ENCODE assay signal across 23 cellular contexts in genomic region chr10:125129076-125129458, GRCh38. TPM values are rescaled to one million over a fixed set of nuclear protein-coding genes. Genes with fewer than 3 reads are reported as not detected.
DNase-seq lines count a peak whose midpoint lies in the region; ATAC-seq and TF ChIP-seq lines count a peak whose summit lies in the region.
"Had no signal": no experiment of that assay in that cellular context is flagged by ENCODE, and none has a peak within 500 bp of the region (broad histone marks: within the 10 kb centered on the region; RNA-seq: fewer than 3 reads in every experiment).

No MANE protein-coding gene starts in this region.

- H3K4me3 ChIP-seq in psoas muscle: no peak overlapping the region
- H3K4me3 ChIP-seq: Peyer's patch, SJSA1 had no signal

- H3K4me1 Mint-ChIP-seq in H9 (peaks cover 68 to 75% of the 10 kb centered on the region in 2 experiments), WTC11 (peaks cover 94% of the 10 kb centered on the region), immature natural killer cell (peaks cover 95 to 100% of the 10 kb centered on the region in 2 donors)
- H3K4me1 Mint-ChIP-seq: CD4-positive, CD25-positive, alpha-beta regulatory T cell had no signal

- H3K18ac ChIP-seq in H9 (ENCODE audit: insufficient read length, low read depth, low read length): no peak overlapping the region

- no peak overlapping the region for H2BK12ac ChIP-seq in H9 (ENCODE audit: insufficient read length, low read depth, low read length)

- H3K27ac Mint-ChIP-seq in H9 (peak overlapping the region; percentile 66 to 91 (median 79); a peak in 4 of 7 replicates), WTC11 (peak overlapping the region; percentile 83), immature natural killer cell (peak overlapping the region; percentile 30 to 90 (median 72))
- H3K27ac Mint-ChIP-seq: CD4-positive, CD25-positive, alpha-beta regulatory T cell had no signal

- H3K4me1 ChIP-seq in H9 (ENCODE audit: insufficient read depth, low read length): peaks cover 20% of the 10 kb centered on the region; the same call in 1 of the 2 replicates
- peaks cover 82% of the 10 kb centered on the region for H3K4me1 ChIP-seq in psoas muscle

- TF ChIP-seq CTCF in H9 (conservative IDR thresholded peaks at IDR 0.05) (no peak), WTC11 (IDR thresholded peaks at IDR 0.05) (no peak), psoas muscle (IDR thresholded peaks at IDR 0.05) (no peak)

- H3K56ac ChIP-seq in H9 (ENCODE audit: insufficient read length, low read depth, low read length): no peak overlapping the region

- no peak overlapping the region for H2BK20ac ChIP-seq in H9 (ENCODE audit: low read depth, low read length, poor library complexity, severe bottlenecking)

- H2AFZ ChIP-seq in H9 (ENCODE audit: low read length): no peak overlapping the region

- peaks cover 0 to 7% of the 10 kb centered on the region in 2 donors for H3K36me3 ChIP-seq in psoas muscle (ENCODE audit: insufficient read depth in 1 of 2, low read depth in 1 of 2)

- no peak overlapping the region for H2AK5ac ChIP-seq in H9 (ENCODE audit: insufficient read length, low read length)

- H3K79me2 ChIP-seq in H9 (ENCODE audit: insufficient read depth, low read length): peaks cover 92% of the 10 kb centered on the region

- H3K9me3 ChIP-seq in H9 (ENCODE audit: control insufficient read depth, low read depth, low read length) (no peaks in the 10 kb centered on the region), psoas muscle (no peaks in the 10 kb centered on the region)
- H3K9me3 ChIP-seq: BE2C, Peyer's patch, SJSA1 had no signal

- no peak overlapping the region for H3K14ac ChIP-seq in H9 (ENCODE audit: insufficient read depth, low read length)

- no peaks in the 10 kb centered on the region for H3K23me2 ChIP-seq in H9 (ENCODE audit: insufficient read length, low read depth, low read length, poor library complexity, severe bottlenecking)

- H3K36me3 Mint-ChIP-seq in H9 (ENCODE audit: insufficient read depth in 1 of 3, low read depth in 3 of 3): peaks cover 45 to 83% (median 78%) of the 10 kb centered on the region in 3 experiments
- peaks cover 60% of the 10 kb centered on the region for H3K36me3 Mint-ChIP-seq in WTC11
- H3K36me3 Mint-ChIP-seq in immature natural killer cell: peaks cover 5 to 28% (median 6%) of the 10 kb centered on the region in 3 donors
- H3K36me3 Mint-ChIP-seq: CD4-positive, CD25-positive, alpha-beta regulatory T cell had no signal

- no peak overlapping the region for H3K4me2 ChIP-seq in H9 (ENCODE audit: insufficient read depth, insufficient read length, low read length)

- H2BK120ac ChIP-seq in H9 (ENCODE audit: low read depth, low read length, poor library complexity, severe bottlenecking): no peak overlapping the region

- peaks cover 8% of the 10 kb centered on the region for H3K79me1 ChIP-seq in H9 (ENCODE audit: insufficient read depth, low read depth, low read length, poor library complexity, severe bottlenecking)

- CTCF ChIA-PET in WTC11 (lab: Charles Lee): interaction anchor here (1.3 kb wide), 1 partner anchor 393 kb away, joined by 3 read pairs; no protein-coding TSS in a partner anchor

- H3K27me3 Mint-ChIP-seq in H9 (ENCODE audit: low read depth): no peaks in the 10 kb centered on the region
- H3K27me3 Mint-ChIP-seq in WTC11 (ENCODE audit: low read depth): no peaks in the 10 kb centered on the region
- H3K27me3 Mint-ChIP-seq in immature natural killer cell (ENCODE audit: low read depth in 3 of 3): no peaks in the 10 kb centered on the region

- no peak for ATAC-seq in WTC11
- ATAC-seq in psoas muscle: no peak
- ATAC-seq in HG03025 (IDR thresholded peaks at IDR 0.05; ENCODE audit: low FRiP score, unreplicated experiment): no peak
- ATAC-seq in stimulated activated naive CD8-positive, alpha-beta T cell treated with anti-CD3 and anti-CD28 coated beads, Interleukin-15, Interleukin-2, amounts not matched to agents 100 U/mL and 50 U/mL, for 24 hours: no peak
- ATAC-seq: Right ventricle myocardium inferior had no signal

- no peak overlapping the region for H3K23ac ChIP-seq in H9 (ENCODE audit: insufficient read length, low read depth, low read length)

- peaks cover 5% of the 10 kb centered on the region for H4K20me1 ChIP-seq in H9 (ENCODE audit: control insufficient read depth, insufficient read depth, insufficient read length)

- no peak overlapping the region for H2BK15ac ChIP-seq in H9 (ENCODE audit: low read depth, low read length)

- no peak overlapping the region for H2BK5ac ChIP-seq in H9 (ENCODE audit: insufficient read length, low read length)

- H3K27ac ChIP-seq in H9 (ENCODE audit: insufficient read length, low read depth, low read length) (no peak overlapping the region), psoas muscle (peak overlapping the region; percentile 98)
- H3K27ac ChIP-seq: SJSA1 had no signal

- no peak overlapping the region for H4K8ac ChIP-seq in H9 (replicated peaks; ENCODE audit: insufficient read length, low read depth, low read length)

- H3K4ac ChIP-seq in H9 (ENCODE audit: low read depth, low read length): no peak overlapping the region

- no peaks in the 10 kb centered on the region for H3K27me3 ChIP-seq in H9 (ENCODE audit: insufficient read depth, low read length)
- no peaks in the 10 kb centered on the region for H3K27me3 ChIP-seq in psoas muscle (ENCODE audit: insufficient read depth in 3 of 3, low read length in 2 of 3)
- H3K27me3 ChIP-seq: BE2C, Peyer's patch, SJSA1 had no signal

- no peak overlapping the region for H4K5ac ChIP-seq in H9 (ENCODE audit: insufficient read length, low read depth, low read length)

- no peak overlapping the region for H3K4me3 Mint-ChIP-seq in H9
- no peak overlapping the region for H3K4me3 Mint-ChIP-seq in WTC11
- peak overlapping the region; percentile 25 to 71 (median 48) for H3K4me3 Mint-ChIP-seq in immature natural killer cell
- H3K4me3 Mint-ChIP-seq: CD4-positive, CD25-positive, alpha-beta regulatory T cell had no signal

- H4K91ac ChIP-seq in H9 (ENCODE audit: insufficient read length, low read depth, low read length): no peak overlapping the region

- no peaks in the 10 kb centered on the region for H3K9me3 Mint-ChIP-seq in H9
- no peaks in the 10 kb centered on the region for H3K9me3 Mint-ChIP-seq in WTC11
- no peaks in the 10 kb centered on the region for H3K9me3 Mint-ChIP-seq in immature natural killer cell

- no peak overlapping the region for H3K9ac ChIP-seq in H9 (ENCODE audit: extremely low read depth, insufficient read length, low read length)

- DNase-seq in H9: no peak
- no peak for DNase-seq in WTC11 (ENCODE audit: low spot score)
- peak; percentile 22 to 36 (median 35) for DNase-seq in immature natural killer cell
- no peak for DNase-seq in psoas muscle
- DNase-seq in stimulated activated CD8-positive, alpha-beta memory T cell treated with anti-CD3 and anti-CD28 coated beads, Interleukin-4, amount 100 ng/mL, for 48 hours: no peak
- DNase-seq in stimulated activated naive CD8-positive, alpha-beta T cell treated with anti-CD3 and anti-CD28 coated beads, Interleukin-15, Interleukin-2, amounts not matched to agents 100 U/mL and 50 U/mL, for 24 hours: no peak
- no peak for DNase-seq in medulla oblongata (ENCODE audit: extremely low spot score)
- DNase-seq: BE2C; CD4-positive, CD25-positive, alpha-beta regulatory T cell; DMS79 treated with DMSO at 0.1 percent for 48 hours; HCEC 1CT; MV-4-11; NCI-H1105 treated with DMSO at 0.1 percent for 48 hours; NCI-H2029 treated with DMSO at 0.1 percent for 48 hours; NCI-H2171; NCI-H345; NCI-H524; NCI-H774 had no signal

- intact Hi-C loops in psoas muscle (cut with DNase I): no loop called here

- POLR2A ChIA-PET in WTC11 (lab: Charles Lee): no interaction called here

- no CpG with 5 or more reads among the region's 3 CpGs for WGBS in H9 (ENCODE audit: extremely low coverage, insufficient read length, low lambda C conversion rate)
- 74 to 83% (median 81%) methylated on average over 3 of the region's 3 CpGs for WGBS in psoas muscle, 3 donors

- no peak overlapping the region for H3T11ph ChIP-seq in H9 (ENCODE audit: low read length)

TF ChIP-seq in WTC11, 78 proteins besides CTCF, POLR2A, EP300 and RAD21 (continues in another document):
- TF ChIP-seq, protein P1, sequence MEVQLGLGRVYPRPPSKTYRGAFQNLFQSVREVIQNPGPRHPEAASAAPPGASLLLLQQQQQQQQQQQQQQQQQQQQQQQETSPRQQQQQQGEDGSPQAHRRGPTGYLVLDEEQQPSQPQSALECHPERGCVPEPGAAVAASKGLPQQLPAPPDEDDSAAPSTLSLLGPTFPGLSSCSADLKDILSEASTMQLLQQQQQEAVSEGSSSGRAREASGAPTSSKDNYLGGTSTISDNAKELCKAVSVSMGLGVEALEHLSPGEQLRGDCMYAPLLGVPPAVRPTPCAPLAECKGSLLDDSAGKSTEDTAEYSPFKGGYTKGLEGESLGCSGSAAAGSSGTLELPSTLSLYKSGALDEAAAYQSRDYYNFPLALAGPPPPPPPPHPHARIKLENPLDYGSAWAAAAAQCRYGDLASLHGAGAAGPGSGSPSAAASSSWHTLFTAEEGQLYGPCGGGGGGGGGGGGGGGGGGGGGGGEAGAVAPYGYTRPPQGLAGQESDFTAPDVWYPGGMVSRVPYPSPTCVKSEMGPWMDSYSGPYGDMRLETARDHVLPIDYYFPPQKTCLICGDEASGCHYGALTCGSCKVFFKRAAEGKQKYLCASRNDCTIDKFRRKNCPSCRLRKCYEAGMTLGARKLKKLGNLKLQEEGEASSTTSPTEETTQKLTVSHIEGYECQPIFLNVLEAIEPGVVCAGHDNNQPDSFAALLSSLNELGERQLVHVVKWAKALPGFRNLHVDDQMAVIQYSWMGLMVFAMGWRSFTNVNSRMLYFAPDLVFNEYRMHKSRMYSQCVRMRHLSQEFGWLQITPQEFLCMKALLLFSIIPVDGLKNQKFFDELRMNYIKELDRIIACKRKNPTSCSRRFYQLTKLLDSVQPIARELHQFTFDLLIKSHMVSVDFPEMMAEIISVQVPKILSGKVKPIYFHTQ (CRISPR knock-in tag; IDR thresholded peaks at IDR 0.05): no peak
- TF ChIP-seq ZNF396 (CRISPR knock-in tag; IDR thresholded peaks at IDR 0.05; ENCODE audit: borderline replicate concordance): no peak
- TF ChIP-seq NR3C1 (CRISPR knock-in tag; conservative IDR thresholded peaks at IDR 0.05; ENCODE audit: low read depth): no peak

RNA-seq across cellular contexts. Expression of gene CTBP2, which starts 31.3 kb away (rescaled TPM):
- total RNA-seq in H9 (2021) (212 and 218 TPM in 2 replicates), WTC11 (2021) (175 to 191 TPM (median 181 TPM) in 3 replicates), psoas muscle (10 to 100 TPM; 31.8 to 49.8 (median 33.8) TPM)
- polyA plus RNA-seq in immature natural killer cell (100 to 1,000 TPM in 2 of 3 donors, 10 to 100 TPM in 1; 89.8 to 154 (median 131) TPM), psoas muscle (10 to 100 TPM; 14.7 to 41.8 (median 15.2) TPM)
- total RNA-seq: OCI-LY7 had no signal

Comparison
In these comparisons a context has a peak if more than half of its experiments do, and no peak if none do; other contexts are left out.
1. DNase-seq: peak in immature natural killer cell (3 of 3); none in H9 (single experiment), WTC11 (single experiment), psoas muscle (0 of 2), stimulated activated CD8-positive, alpha-beta memory T cell treated with anti-CD3 and anti-CD28 coated beads, Interleukin-4, amount 100 ng/mL, for 48 hours (single experiment), stimulated activated naive CD8-positive, alpha-beta T cell treated with anti-CD3 and anti-CD28 coated beads, Interleukin-15, Interleukin-2, amounts not matched to agents 100 U/mL and 50 U/mL, for 24 hours (single experiment) and medulla oblongata (single experiment).
2. H3K4me3 Mint-ChIP-seq: peak in immature natural killer cell (5 of 5); none in H9 (0 of 2) and WTC11 (single experiment).
3. Peak in every context shown above with its lines, with median percentiles within 50 percentile points of each other: H3K27ac Mint-ChIP-seq.